In the genomic region with DNA sequence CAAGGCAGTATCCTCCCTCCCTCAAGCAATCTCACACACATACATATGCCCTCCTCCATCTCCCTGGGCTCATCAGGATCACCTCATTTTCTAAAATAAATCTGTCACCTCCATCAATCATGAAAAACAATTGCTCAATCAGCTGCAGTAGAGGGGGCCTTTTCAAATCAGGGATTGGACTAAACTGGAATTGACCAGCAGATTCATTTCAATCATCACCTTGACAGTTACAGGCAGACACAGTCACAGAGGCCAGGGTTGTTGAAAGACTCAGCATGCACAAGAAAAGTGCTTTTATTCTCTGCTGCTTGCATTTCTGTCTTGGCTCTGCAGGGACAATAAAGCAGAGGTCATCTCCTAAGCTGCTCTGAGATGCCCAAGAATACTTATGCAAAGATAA, we compare ENCODE assay signal across 9 cellular contexts.
"Had no signal": no experiment of that assay in that cellular context is flagged by ENCODE, and none has a peak within 500 bp of the region (broad histone marks: within the 10 kb centered on the region; RNA-seq: fewer than 3 reads in every experiment).

No MANE protein-coding gene starts in this region.

- DNase-seq: GM23248, GOT3, H7, HFFc6, KBM-7 had no signal

- H3K4me3 Mint-ChIP-seq: HFFc6, IgD-negative memory B cell had no signal

- H3K4me3 ChIP-seq: GM23248, HAP-1 had no signal

- ATAC-seq: HCT116 had no signal

- H3K27me3 Mint-ChIP-seq: IgD-negative memory B cell had no signal

- H3K36me3 ChIP-seq: HAP-1 had no signal

- H3K4me1 ChIP-seq: HAP-1 had no signal

- H3K4me1 Mint-ChIP-seq: IgD-negative memory B cell had no signal

- H3K27ac Mint-ChIP-seq: HFFc6, IgD-negative memory B cell had no signal

- H3K9ac ChIP-seq: GM23248 had no signal

- H2AFZ ChIP-seq: GM23248 had no signal

- H3K27ac ChIP-seq: GM23248, HL-60 had no signal
